Comparison of ENCODE assay signal across 10 cellular contexts in genomic region chr14:20801726-20802125, GRCh38. TPM values are rescaled to one million over a fixed set of nuclear protein-coding genes. Genes with fewer than 3 reads are reported as not detected.
A peak's percentile ranks its signal among the peaks of the same experiment; 100 is the strongest.
DNase-seq lines count a peak whose midpoint lies in the region; ATAC-seq and TF ChIP-seq lines count a peak whose summit lies in the region.
"Had no signal": no experiment of that assay in that cellular context is flagged by ENCODE, and none has a peak within 500 bp of the region (broad histone marks: within the 10 kb centered on the region; RNA-seq: fewer than 3 reads in every experiment).

No MANE protein-coding gene starts in this region.

- intact Hi-C loops in Right ventricle myocardium superior (cut with DNase I) = no loop called here

- no peak for TF ChIP-seq POLR2A in Peyer's patch (IDR thresholded peaks at IDR 0.05)

- H3K36me3 Mint-ChIP-seq in neural crest cell (ENCODE audit: low read depth) (no peaks in the 10 kb centered on the region), type B pancreatic cell (no peaks in the 10 kb centered on the region)

- H3K9me3 ChIP-seq in Peyer's patch = no peaks in the 10 kb centered on the region

- H3K9me3 Mint-ChIP-seq in neural crest cell = no peaks in the 10 kb centered on the region
- H3K9me3 Mint-ChIP-seq in type B pancreatic cell = no peaks in the 10 kb centered on the region

- no peaks in the 10 kb centered on the region for H3K36me3 ChIP-seq in Peyer's patch

- H3K27ac ChIP-seq in Peyer's patch = peak overlapping the region in 3 of 4 donors; percentile 21 to 69 (median 67)

- peaks cover 0 to 15% (median 7%) of the 10 kb centered on the region in 4 donors for H3K4me1 ChIP-seq in Peyer's patch

- ATAC-seq in Right ventricle myocardium superior (ENCODE audit: poor library complexity) = peak; percentile 48
- ATAC-seq in HG02763 (IDR thresholded peaks at IDR 0.05; ENCODE audit: unreplicated experiment) = no peak
- ATAC-seq in GM21786 (IDR thresholded peaks at IDR 0.05; ENCODE audit: unreplicated experiment) = no peak

- H3K4me1 Mint-ChIP-seq in neural crest cell (peaks cover 61% of the 10 kb centered on the region), type B pancreatic cell (ENCODE audit: unreplicated experiment) (peaks cover 26% of the 10 kb centered on the region)

- H3K27ac Mint-ChIP-seq in neural crest cell (ENCODE audit: unreplicated experiment) (peak overlapping the region; percentile 54), type B pancreatic cell (peak overlapping the region; percentile 49)

- no peaks in the 10 kb centered on the region for H3K27me3 ChIP-seq in Peyer's patch

- peak in 1 of 3 donors; percentile 66 for DNase-seq in Peyer's patch
- DNase-seq in Right ventricle myocardium superior = peak; percentile 56
- no peak for DNase-seq in neural crest cell (ENCODE audit: low read depth, low spot score)
- DNase-seq in type B pancreatic cell (ENCODE audit: extremely low spot score, unreplicated experiment) = no peak
- DNase-seq in NK-92 (lab: John Stamatoyannopoulos, UW; ENCODE audit: unreplicated experiment) = no peak
- DNase-seq: RPMI8226 had no signal

- H3K4me3 ChIP-seq in Peyer's patch = peak overlapping the region in 3 of 4 donors; percentile 9 to 38 (median 34)

- peak in 1 of 6 experiments; percentile 22 for TF ChIP-seq CTCF in Peyer's patch (IDR thresholded peaks at IDR 0.05)
- TF ChIP-seq CTCF in neural crest cell (conservative IDR thresholded peaks at IDR 0.05) = no peak
- no peak for TF ChIP-seq CTCF in type B pancreatic cell (conservative IDR thresholded peaks at IDR 0.05)

- peak overlapping the region; percentile 56 for H3K4me3 Mint-ChIP-seq in neural crest cell
- peak overlapping the region; percentile 80 for H3K4me3 Mint-ChIP-seq in type B pancreatic cell

- no peaks in the 10 kb centered on the region for H3K27me3 Mint-ChIP-seq in neural crest cell (ENCODE audit: low read depth)
- H3K27me3 Mint-ChIP-seq in type B pancreatic cell = no peaks in the 10 kb centered on the region

RNA-seq across cellular contexts. Expression of gene RNASE1, which starts 0.9 kb away (rescaled TPM):
- total RNA-seq in Peyer's patch (100 to 1,000 TPM in 2 of 4 donors, 10 to 100 TPM in 2; 35.5 to 131 (median 90.6) TPM), Right ventricle myocardium superior (317 TPM), neural crest cell (6.4 and 9.7 TPM in 2 replicates), type B pancreatic cell (ENCODE audit: low replicate concordance) (476 and 793 TPM in 2 replicates)
- total RNA-seq: osteocyte had no signal

RNA-seq across cellular contexts. Expression of gene RNASE6, which starts 20.7 kb away (rescaled TPM):
- total RNA-seq in Peyer's patch (10 to 100 TPM in 1 of 4 donors, 1 to 10 TPM in 3; 3.7 to 21.5 (median 6.5) TPM), Right ventricle myocardium superior (6.4 TPM), neural crest cell (0.23 TPM in 1 of 2 replicates, not detected in the other), type B pancreatic cell (ENCODE audit: low replicate concordance) (0.97 and 1.1 TPM in 2 replicates)
- total RNA-seq: astrocyte, osteocyte had no signal

RNA-seq across cellular contexts. Expression of gene EDDM3B, which starts 33.5 kb away (rescaled TPM):
- not detected for total RNA-seq in Peyer's patch
- not detected for total RNA-seq in Right ventricle myocardium superior
- not detected in 2 replicates for total RNA-seq in neural crest cell
- not detected in 2 replicates for total RNA-seq in type B pancreatic cell (ENCODE audit: low replicate concordance)
- total RNA-seq: astrocyte, osteocyte had no signal

RNA-seq across cellular contexts. Expression of gene EDDM3A, which starts 56.0 kb away (rescaled TPM):
- not detected for total RNA-seq in Peyer's patch
- not detected for total RNA-seq in Right ventricle myocardium superior
- not detected in 2 replicates for total RNA-seq in neural crest cell
- total RNA-seq in type B pancreatic cell (ENCODE audit: low replicate concordance) = not detected in 2 replicates
- total RNA-seq: astrocyte, osteocyte had no signal
